ENCODE assay signal across 8 cellular contexts in the genomic region with DNA sequence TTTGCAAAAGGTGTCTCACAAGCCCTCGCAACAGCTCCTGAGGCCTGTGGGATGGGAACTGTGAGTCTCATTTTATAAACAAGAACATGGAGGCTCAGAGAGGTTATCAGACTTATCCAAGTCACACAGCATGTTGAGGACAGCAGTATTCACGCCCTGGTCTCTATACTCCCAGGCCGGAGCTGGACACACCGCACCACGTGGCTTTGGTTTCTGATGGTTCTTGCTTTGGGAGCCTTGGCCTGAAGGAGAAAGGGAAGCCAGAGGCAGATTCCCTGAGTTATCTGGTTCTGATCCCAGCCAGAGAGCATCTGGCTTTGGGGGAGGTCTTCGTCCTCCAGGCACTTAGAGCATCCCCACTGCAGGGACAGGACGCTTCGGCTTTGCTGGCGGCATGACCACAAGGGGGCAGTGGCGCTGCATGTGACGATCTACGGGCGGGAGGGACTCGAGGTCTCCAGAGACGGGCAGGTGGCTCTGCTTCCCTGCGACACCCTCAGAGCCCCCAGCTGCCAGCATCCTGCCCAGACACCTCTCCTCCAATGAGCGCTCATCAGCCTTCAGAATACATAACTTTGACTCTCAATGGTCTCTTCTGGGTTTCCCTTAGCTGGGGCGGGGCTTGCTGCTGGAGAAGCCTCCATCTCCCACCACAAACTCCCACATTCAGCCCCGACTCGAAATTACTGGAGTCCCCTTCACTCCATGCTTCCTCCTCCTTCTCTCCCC. TPM values are rescaled to one million over a fixed set of nuclear protein-coding genes. Genes with fewer than 3 reads are reported as not detected.
A peak's percentile ranks its signal among the peaks of the same experiment; 100 is the strongest.
DNase-seq lines count a peak whose midpoint lies in the region; ATAC-seq and TF ChIP-seq lines count a peak whose summit lies in the region.

No MANE protein-coding gene starts in this region.

- DNase-seq in A172 (ENCODE audit: low spot score) (peak; percentile 19), NCI-H1092 treated with DMSO at 0.1 percent for 48 hours (lab: John Stamatoyannopoulos, UW) (peak; percentile 68), SKM-1 (lab: John Stamatoyannopoulos, UW; ENCODE audit: unreplicated experiment) (peak; percentile 52), heart left ventricle (peak; percentile 60 to 90 (median 76)), pulmonary artery endothelial cell (ENCODE audit: low read depth, low spot score) (peak; percentile 11)
- peak; percentile 84 for DNase-seq in activated naive CD8-positive, alpha-beta T cell treated with anti-CD3 and anti-CD28 coated beads for 36 hours

- no peaks in the 10 kb centered on the region for H3K27me3 Mint-ChIP-seq in activated naive CD8-positive, alpha-beta T cell treated with anti-CD3 and anti-CD28 coated beads for 36 hours

- no peaks in the 10 kb centered on the region for H3K9me3 Mint-ChIP-seq in activated naive CD8-positive, alpha-beta T cell treated with anti-CD3 and anti-CD28 coated beads for 36 hours

- 29 to 65% (median 38%) methylated on average over 10 to 20 of the region's 20 CpGs for WGBS in heart left ventricle, 4 donors

- H3K4me3 Mint-ChIP-seq in activated naive CD8-positive, alpha-beta T cell treated with anti-CD3 and anti-CD28 coated beads for 36 hours = no peak overlapping the region

- no peaks in the 10 kb centered on the region for H3K36me3 ChIP-seq in heart left ventricle

- peak; percentile 60 to 90 (median 82) for TF ChIP-seq CTCF in heart left ventricle (IDR thresholded peaks at IDR 0.05)

- no peak overlapping the region for H3K4me3 ChIP-seq in heart left ventricle

- H3K27ac Mint-ChIP-seq in activated naive CD8-positive, alpha-beta T cell treated with anti-CD3 and anti-CD28 coated beads for 36 hours = no peak overlapping the region

- TF ChIP-seq POLR2A in heart left ventricle (IDR thresholded peaks at IDR 0.05) = no peak

- H3K4me1 ChIP-seq in heart left ventricle = peaks cover 0 to 4% (median 0%) of the 10 kb centered on the region in 12 donors

- peaks cover 9% of the 10 kb centered on the region for H3K4me1 Mint-ChIP-seq in activated naive CD8-positive, alpha-beta T cell treated with anti-CD3 and anti-CD28 coated beads for 36 hours

- no peaks in the 10 kb centered on the region for H3K36me3 Mint-ChIP-seq in activated naive CD8-positive, alpha-beta T cell treated with anti-CD3 and anti-CD28 coated beads for 36 hours

- ATAC-seq in GM18861 (IDR thresholded peaks at IDR 0.05; ENCODE audit: unreplicated experiment) (peak; percentile 43), heart left ventricle (peak; percentile 43 to 84 (median 72)), GM18870 (IDR thresholded peaks at IDR 0.05; ENCODE audit: unreplicated experiment) (no peak)

- no peak overlapping the region for H3K27ac ChIP-seq in heart left ventricle

- intact Hi-C loops in heart left ventricle (cut with DNase I) = loop anchor here (1.0 to 10.0 kb wide), 8 partner anchors 136 to 294 kb away; no protein-coding TSS in a partner anchor

- peaks cover 0 to 13% (median 3%) of the 10 kb centered on the region in 9 donors for H3K27me3 ChIP-seq in heart left ventricle

- H3K9me3 ChIP-seq in heart left ventricle = peaks cover 0 to 4% (median 1%) of the 10 kb centered on the region in 12 donors

RNA-seq across cellular contexts. Expression of a gene that starts 51.4 kb away (rescaled TPM):
- total RNA-seq in A172 (2014; rRNA removed; shearing (Covaris generic)) = 7.4 and 8.1 TPM in 2 replicates
- total RNA-seq in activated naive CD8-positive, alpha-beta T cell treated with anti-CD3 and anti-CD28 coated beads for 36 hours = 10 to 100 TPM; 11.3 TPM
- total RNA-seq in heart left ventricle (10 to 100 TPM in 4 of 9 donors, 1 to 10 TPM in 5; 6.5 to 14.6 (median 9.2) TPM), pulmonary artery endothelial cell (9.4 and 10.4 TPM in 2 replicates)
- polyA plus RNA-seq in heart left ventricle = 10 to 100 TPM in 1 of 2 donors, 1 to 10 TPM in 1; 9.6 to 10.3 TPM

Comparison
In these comparisons a context has a peak if more than half of its experiments do, and no peak if none do; other contexts are left out.
1. DNase-seq: peak in every context shown above with its lines; median percentile 84 in activated naive CD8-positive, alpha-beta T cell treated with anti-CD3 and anti-CD28 coated beads for 36 hours; 76 in heart left ventricle; 68 in NCI-H1092 treated with DMSO at 0.1 percent for 48 hours; 52 in SKM-1; 19 in A172; 11 in pulmonary artery endothelial cell.